24 cellular contexts compared by ENCODE assay signal in genomic region chr7:106944035-106944665, GRCh38.
DNase-seq lines count a peak whose midpoint lies in the region; TF ChIP-seq lines count a peak whose summit lies in the region.
"Had no signal": no experiment of that assay in that cellular context is flagged by ENCODE, and none has a peak within 500 bp of the region (broad histone marks: within the 10 kb centered on the region; RNA-seq: fewer than 3 reads in every experiment).

No MANE protein-coding gene starts in this region.

- dilution Hi-C loops in mammary epithelial cell (cut with HindIII; ENCODE audit: low sequenced_read_pairs) = no loop called here

- no peaks in the 10 kb centered on the region for H4K20me1 ChIP-seq in mammary epithelial cell (ENCODE audit: insufficient read depth, low read length)
- H4K20me1 ChIP-seq: BLaER1 had no signal

- no peak overlapping the region for H3K4me3 ChIP-seq in mammary epithelial cell (replicated peaks in 1 of 3; ENCODE audit: insufficient read depth in 1 of 3, low read depth in 2 of 3, low read length in 3 of 3)
- H3K4me3 ChIP-seq in endodermal cell (ENCODE audit: low read length) = no peak overlapping the region
- peak overlapping the region in 1 of 2 donors; percentile 64 for H3K4me3 ChIP-seq in neuronal stem cell (ENCODE audit: low read length in 2 of 2)
- H3K4me3 ChIP-seq: BLaER1 had no signal

- H2BK5ac ChIP-seq in neuronal stem cell (ENCODE audit: low read length) = no peak overlapping the region

- peak overlapping the region; percentile 97 for H4K8ac ChIP-seq in neuronal stem cell (ENCODE audit: low read depth, low read length)

- in situ Hi-C loops in mammary epithelial cell (cut with MboI; ENCODE audit: low sequenced_read_pairs in 2 of 2) = no loop called here

- no peaks in the 10 kb centered on the region for H3K36me3 ChIP-seq in mammary epithelial cell (ENCODE audit: insufficient read depth, low read length)
- no peaks in the 10 kb centered on the region for H3K36me3 ChIP-seq in endodermal cell (ENCODE audit: control insufficient read depth, insufficient read depth, low read length)
- H3K36me3 ChIP-seq in neuronal stem cell (replicated peaks in 1 of 2; ENCODE audit: control insufficient read depth in 2 of 2, insufficient read depth in 2 of 2, low read length in 2 of 2) = no peaks in the 10 kb centered on the region
- H3K36me3 ChIP-seq: BLaER1 had no signal

- no peak overlapping the region for H3K4ac ChIP-seq in neuronal stem cell (ENCODE audit: low read length)

- H3K4me1 Mint-ChIP-seq in MCF 10A (ENCODE audit: insufficient read depth, unreplicated experiment) (no peaks in the 10 kb centered on the region), endodermal cell (peaks cover 3% of the 10 kb centered on the region)
- H3K4me1 Mint-ChIP-seq: T-cell had no signal

- 76% methylated on average over 2 of the region's 9 CpGs for WGBS in mammary epithelial cell (ENCODE audit: low coverage, missing lambda C conversion rate)
- 92% methylated on average over 7 to 9 of the region's 9 CpGs for WGBS in endodermal cell (ENCODE audit: insufficient coverage in 1 of 2, insufficient read length in 1 of 2), 2 experiments
- no CpG with 5 or more reads among the region's 9 CpGs for WGBS in neuronal stem cell (ENCODE audit: extremely low coverage in 2 of 2, insufficient read length in 2 of 2, insufficient replicate concordance in 1 of 2), 2 donors

- peak overlapping the region; percentile 11 for H3K18ac ChIP-seq in neuronal stem cell (ENCODE audit: low read length)

- no peaks in the 10 kb centered on the region for H3K79me1 ChIP-seq in neuronal stem cell (ENCODE audit: low read depth, low read length)

- H3K9me3 Mint-ChIP-seq in MCF 10A (ENCODE audit: unreplicated experiment) = no peaks in the 10 kb centered on the region
- peaks cover 6% of the 10 kb centered on the region for H3K9me3 Mint-ChIP-seq in endodermal cell
- H3K9me3 Mint-ChIP-seq: CD4-positive, alpha-beta T cell; HFFc6; T-cell had no signal

- H3K27me3 Mint-ChIP-seq in MCF 10A (ENCODE audit: insufficient read depth, unreplicated experiment) (peaks cover 52% of the 10 kb centered on the region), endodermal cell (ENCODE audit: insufficient read depth) (peaks cover 7% of the 10 kb centered on the region)
- H3K27me3 Mint-ChIP-seq: CD4-positive, alpha-beta T cell had no signal

- TF ChIP-seq CTCF in mammary epithelial cell (conservative IDR thresholded peaks at IDR 0.05 in 1 of 2, IDR thresholded peaks at IDR 0.05 in 1 of 2; ENCODE audit: extremely low read depth in 1 of 2, insufficient read depth in 1 of 2, low read depth in 1 of 2, low read length in 2 of 2) = no peak
- TF ChIP-seq CTCF in MCF 10A (IDR thresholded peaks at IDR 0.05; ENCODE audit: unreplicated experiment) = no peak
- no peak for TF ChIP-seq CTCF in endodermal cell (conservative IDR thresholded peaks at IDR 0.05)

- no peak for DNase-seq in mammary epithelial cell
- no peak for DNase-seq in MCF 10A (ENCODE audit: unreplicated experiment)
- peak; percentile 11 for DNase-seq in RPMI7951 (ENCODE audit: low read depth)
- DNase-seq in endodermal cell = peak; percentile 55
- no peak for DNase-seq in neuronal stem cell (ENCODE audit: low spot score)
- no peak for DNase-seq in AG20443 (ENCODE audit: low spot score)
- no peak for DNase-seq in superior temporal gyrus (ENCODE audit: extremely low spot score)
- no peak for DNase-seq in NCI-H510A (lab: John Stamatoyannopoulos, UW)
- DNase-seq: CD4-positive, alpha-beta T cell; COR-L47; DMS53; HFFc6; NCI-H1048; NCI-H1417; NCI-H187; NCI-H2081 treated with DMSO at 0.1 percent for 48 hours; NCI-H2171 treated with DMSO at 0.1 percent for 48 hours; NCI-H446; NCI-H526; NCI-H82; SIG-M5; T-cell had no signal

- no TSS peak for BruUV-seq in mammary epithelial cell (replicated peaks; lab: Mats Ljungman, UMichigan)
- BruUV-seq in MCF 10A (replicated peaks; lab: Mats Ljungman, UMichigan) = no TSS peak

- H3K27ac ChIP-seq in mammary epithelial cell (ENCODE audit: insufficient read depth, low read depth, low read length) (no peak overlapping the region), endodermal cell (ENCODE audit: low read depth, low read length) (no peak overlapping the region), neuronal stem cell (replicated peaks; ENCODE audit: low read length) (no peak overlapping the region)
- H3K27ac ChIP-seq: BLaER1, KMS-11 had no signal

- H2BK120ac ChIP-seq in neuronal stem cell (ENCODE audit: low read depth, low read length) = no peak overlapping the region

- POLR2A ChIA-PET in MCF 10A (lab: Yijun Ruan, JAX) = interaction anchor here (0.8 kb wide), 1 partner anchor 206 kb away, joined by 3 read pairs; no protein-coding TSS in a partner anchor

- H3K4me3 Mint-ChIP-seq in MCF 10A (ENCODE audit: unreplicated experiment) (no peak overlapping the region), endodermal cell (no peak overlapping the region)
- H3K4me3 Mint-ChIP-seq: CD4-positive, alpha-beta T cell; HFFc6; T-cell had no signal

- no peak overlapping the region for H3K14ac ChIP-seq in neuronal stem cell (ENCODE audit: low read length)

- H4K91ac ChIP-seq in neuronal stem cell (ENCODE audit: low read depth, low read length, poor library complexity) = no peak overlapping the region

- no peaks in the 10 kb centered on the region for H3K79me2 ChIP-seq in mammary epithelial cell (ENCODE audit: insufficient read depth, low read length)

- H3K27ac Mint-ChIP-seq in MCF 10A (ENCODE audit: low read depth, unreplicated experiment) = no peak overlapping the region
- H3K27ac Mint-ChIP-seq in endodermal cell = no peak overlapping the region
- H3K27ac Mint-ChIP-seq: CD4-positive, alpha-beta T cell; HFFc6; T-cell had no signal

- no peak overlapping the region for H3K4me2 ChIP-seq in mammary epithelial cell (ENCODE audit: insufficient read depth, low read depth, low read length)
- H3K4me2 ChIP-seq in neuronal stem cell (ENCODE audit: insufficient read depth, low read length, poor library complexity, severe bottlenecking) = no peak overlapping the region
- H3K4me2 ChIP-seq: BLaER1, KMS-11 had no signal

- H3K9ac ChIP-seq in mammary epithelial cell (ENCODE audit: insufficient read depth, low read length) (no peak overlapping the region), endodermal cell (ENCODE audit: extremely low read depth, low read length, poor library complexity, severe bottlenecking) (no peak overlapping the region), neuronal stem cell (ENCODE audit: low read depth, low read length, poor library complexity) (no peak overlapping the region)
- H3K9ac ChIP-seq: BLaER1, KMS-11 had no signal

- H2AFZ ChIP-seq in mammary epithelial cell (ENCODE audit: low read depth, low read length) = peak overlapping the region; percentile 32
- peak overlapping the region; percentile 18 for H2AFZ ChIP-seq in neuronal stem cell (ENCODE audit: low read length)

- H3K23ac ChIP-seq in neuronal stem cell (ENCODE audit: low read depth, low read length, poor library complexity) = no peak overlapping the region

- CTCF ChIA-PET in mammary epithelial cell (lab: Charles Lee; ENCODE audit: low non-redundant PET) = no interaction called here
- CTCF ChIA-PET in MCF 10A (lab: Yijun Ruan, JAX) = interaction anchor here (0.7 to 9.8 kb wide), 3 partner anchors 12 to 767 kb away, joined by 3 to 156 read pairs (median 8); no protein-coding TSS in a partner anchor

- H3K4me1 ChIP-seq in mammary epithelial cell (ENCODE audit: insufficient read depth, low read length) = no peaks in the 10 kb centered on the region
- H3K4me1 ChIP-seq in endodermal cell (ENCODE audit: control insufficient read depth, insufficient read depth, low read length) = no peaks in the 10 kb centered on the region
- no peaks in the 10 kb centered on the region for H3K4me1 ChIP-seq in neuronal stem cell (ENCODE audit: control insufficient read depth in 2 of 2, insufficient read depth in 1 of 2, low read depth in 1 of 2, low read length in 2 of 2)
- H3K4me1 ChIP-seq: BLaER1 had no signal

- H3K27me3 ChIP-seq in mammary epithelial cell (ENCODE audit: insufficient read depth, low read length) (peaks cover 2% of the 10 kb centered on the region), endodermal cell (ENCODE audit: control insufficient read depth, insufficient read depth, low read length, poor library complexity, severe bottlenecking) (no peaks in the 10 kb centered on the region), neuronal stem cell (ENCODE audit: control insufficient read depth in 3 of 3, insufficient read depth in 3 of 3, low read depth in 1 of 3, low read length in 3 of 3) (no peaks in the 10 kb centered on the region)
- H3K27me3 ChIP-seq: BLaER1 had no signal

- H3K36me3 Mint-ChIP-seq in MCF 10A (ENCODE audit: insufficient read depth, unreplicated experiment) (no peaks in the 10 kb centered on the region), endodermal cell (ENCODE audit: low read depth) (no peaks in the 10 kb centered on the region)
- H3K36me3 Mint-ChIP-seq: T-cell had no signal

- no peak overlapping the region for H2BK15ac ChIP-seq in neuronal stem cell (ENCODE audit: low read length)

- no peak overlapping the region for H2AK5ac ChIP-seq in neuronal stem cell (ENCODE audit: low read depth, low read length)

- intact Hi-C loops in mammary epithelial cell (cut with micrococcal nuclease) (no loop called here), MCF 10A (cut with micrococcal nuclease) (loop anchor here (5.0 to 10.0 kb wide), 2 partner anchors 149 to 778 kb away; no protein-coding TSS in a partner anchor)

- no peak overlapping the region for H2BK12ac ChIP-seq in neuronal stem cell (ENCODE audit: low read length)

- H3K9me3 ChIP-seq in mammary epithelial cell (replicated peaks; ENCODE audit: insufficient read depth, low read length) (no peaks in the 10 kb centered on the region), endodermal cell (ENCODE audit: control insufficient read depth, low read length) (no peaks in the 10 kb centered on the region), neuronal stem cell (replicated peaks in 1 of 2; ENCODE audit: control insufficient read depth in 2 of 2, insufficient read depth in 1 of 2, low read depth in 1 of 2, low read length in 2 of 2) (no peaks in the 10 kb centered on the region)
- H3K9me3 ChIP-seq: BLaER1 had no signal

Comparison
In these comparisons a context has a peak if more than half of its experiments do, and no peak if none do; other contexts are left out.
1. DNase-seq: peak in RPMI7951 (single experiment) and endodermal cell (single experiment); none in mammary epithelial cell (single experiment), MCF 10A (single experiment), neuronal stem cell (single experiment), AG20443 (single experiment), superior temporal gyrus (single experiment) and NCI-H510A (single experiment).